Comparison of ENCODE assay signal across 17 cellular contexts in the genomic region with DNA sequence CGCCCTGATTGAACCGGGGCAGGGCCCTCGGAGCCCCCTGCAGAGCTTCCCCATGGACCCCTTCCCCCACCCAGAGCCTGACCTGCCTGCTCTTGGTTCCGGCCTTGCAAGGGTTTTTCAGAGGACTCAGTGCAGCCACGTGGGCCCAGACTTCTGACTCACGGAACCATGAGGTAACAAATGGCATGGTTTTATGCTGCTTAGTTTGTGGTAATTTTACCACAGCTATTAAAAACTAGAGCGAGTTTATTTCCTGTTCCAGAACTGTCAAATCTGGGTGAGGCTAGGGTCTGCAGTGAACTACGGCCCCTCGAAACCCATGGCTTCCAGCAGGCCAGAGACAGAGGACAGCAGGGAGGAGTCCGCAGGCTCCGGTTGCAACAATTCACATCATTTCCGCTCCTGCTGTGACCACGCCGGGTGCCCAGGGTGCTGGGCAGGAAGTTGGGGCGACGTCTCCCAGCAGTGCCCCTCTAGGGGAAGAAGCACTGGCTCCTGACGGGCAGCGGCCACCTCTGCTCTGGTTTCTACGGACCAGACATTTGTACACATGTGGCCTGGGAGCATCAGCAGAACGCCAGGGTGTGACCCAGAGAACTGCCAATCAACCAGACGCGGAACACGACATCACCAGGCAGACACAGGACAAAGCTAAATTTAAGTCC.
A peak's percentile ranks its signal among the peaks of the same experiment; 100 is the strongest.
DNase-seq lines count a peak whose midpoint lies in the region; ATAC-seq and TF ChIP-seq lines count a peak whose summit lies in the region.
"Had no signal": no experiment of that assay in that cellular context is flagged by ENCODE, and none has a peak within 500 bp of the region (broad histone marks: within the 10 kb centered on the region; RNA-seq: fewer than 3 reads in every experiment).

No MANE protein-coding gene starts in this region.

- H3K36me3 ChIP-seq in spleen: no peaks in the 10 kb centered on the region

- ATAC-seq in GM21825 (IDR thresholded peaks at IDR 0.05; ENCODE audit: unreplicated experiment): peak; percentile 20
- ATAC-seq: activated T-helper 17 cell treated with anti-CD3 and anti-CD28 coated beads, Interleukin-2, amount 50 U/mL, for 72 hours had no signal

- peak overlapping the region in 1 of 8 donors; percentile 30 for H3K4me3 ChIP-seq in spleen

- peaks cover 0 to 30% (median 7%) of the 10 kb centered on the region in 6 donors for H3K4me1 ChIP-seq in spleen

- H3K27me3 ChIP-seq in spleen (replicated peaks in 1 of 7): peaks cover 0 to 15% (median 0%) of the 10 kb centered on the region in 7 donors

- no peaks in the 10 kb centered on the region for H3K9me3 ChIP-seq in spleen

- intact Hi-C loops in spleen (cut with DNase I; ENCODE audit: low total_unique reads): no loop called here

- WGBS in spleen, 5 donors: 56 to 66% (median 61%) methylated on average over 18 to 23 of the region's 23 CpGs

- no peak for TF ChIP-seq CTCF in spleen (IDR thresholded peaks at IDR 0.05 in 8 of 11, conservative IDR thresholded peaks at IDR 0.05 in 3 of 11)

- peak; percentile 35 for DNase-seq in GM19238 (ENCODE audit: insufficient read length, low spot score)
- peak; percentile 4 for DNase-seq in HT1080 (ENCODE audit: low read depth)
- DNase-seq in spleen: peak; percentile 77
- no peak for DNase-seq in HCEC 1CT
- no peak for DNase-seq in 8988T
- no peak for DNase-seq in activated CD4-positive, CD25-positive, alpha-beta regulatory T cell (lab: John Stamatoyannopoulos, UW)
- no peak for DNase-seq in NCI-H1092 (lab: John Stamatoyannopoulos, UW)
- DNase-seq: activated CD4-positive, alpha-beta T cell treated with anti-CD3 and anti-CD28 coated beads, Interleukin-2, amount 50 U/mL, for 1 hour; anterior cingulate cortex; CD4-positive, alpha-beta memory T cell; KBM-7; midbrain; NCI-H1930; stimulated activated CD4-positive, alpha-beta T cell treated with anti-CD3 and anti-CD28 coated beads, Interleukin-15, amount 100 ng/mL, for 24 hours; T-helper 1 cell had no signal

- no peak for TF ChIP-seq POLR2A in spleen (IDR thresholded peaks at IDR 0.05)

- peak overlapping the region in 3 of 8 donors; percentile 16 to 35 (median 30) for H3K27ac ChIP-seq in spleen

Comparison
In these comparisons a context has a peak if more than half of its experiments do, and no peak if none do; other contexts are left out.
1. DNase-seq: peak in GM19238 (single experiment), HT1080 (single experiment) and spleen (single experiment); none in HCEC 1CT (single experiment), 8988T (single experiment), activated CD4-positive, CD25-positive, alpha-beta regulatory T cell (0 of 4) and NCI-H1092 (single experiment).